1 cellular context compared by ENCODE assay signal in the genomic region with DNA sequence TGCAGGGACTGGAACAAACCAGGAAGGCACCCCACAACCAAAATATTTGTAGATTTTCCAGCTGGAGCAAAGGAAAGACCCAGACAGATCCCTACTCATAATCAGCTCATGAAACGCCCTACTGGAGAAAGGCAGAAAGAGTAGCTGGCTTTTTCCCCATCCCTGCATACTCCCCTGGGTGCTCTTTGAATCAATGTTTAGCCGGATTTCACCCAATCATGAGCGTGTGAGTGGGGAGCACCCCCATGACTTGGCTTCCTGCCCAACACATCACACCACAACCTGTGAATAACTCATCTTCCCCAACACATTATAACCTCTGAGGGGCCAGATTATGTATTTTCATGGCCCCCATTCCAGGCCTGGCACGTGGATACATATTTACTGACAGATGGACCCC.
TF ChIP-seq lines count a peak whose summit lies in the region.

No MANE protein-coding gene starts in this region.

TF ChIP-seq in GM12878, 131 proteins besides CTCF, POLR2A, EP300 and RAD21 (continued from another document):
- TF ChIP-seq IRF3 (IDR thresholded peaks at IDR 0.05) (no peak), NFYA (IDR thresholded peaks at IDR 0.05; ENCODE audit: borderline replicate concordance, low read depth, low read length) (no peak), POLR2AphosphoS5 (IDR thresholded peaks at IDR 0.05; ENCODE audit: low read length) (no peak), NR2C1 (IDR thresholded peaks at IDR 0.05) (no peak), SMC3 (IDR thresholded peaks at IDR 0.05; ENCODE audit: borderline replicate concordance, low read length) (no peak), FOXM1 (IDR thresholded peaks at IDR 0.05; ENCODE audit: low read depth, low read length) (no peak), NFXL1 (IDR thresholded peaks at IDR 0.05; ENCODE audit: borderline replicate concordance) (no peak), MEF2B (IDR thresholded peaks at IDR 0.05; ENCODE audit: partially characterized antibody, poor library complexity, severe bottlenecking) (peak; percentile 66), ETV6 (conservative IDR thresholded peaks at IDR 0.05 in 1 of 2, IDR thresholded peaks at IDR 0.05 in 1 of 2; ENCODE audit: borderline replicate concordance in 1 of 2, low read depth in 1 of 2) (no peak), ZNF384 (IDR thresholded peaks at IDR 0.05; ENCODE audit: borderline replicate concordance, low read depth, low read length) (no peak)
- TF ChIP-seq, protein P1, sequence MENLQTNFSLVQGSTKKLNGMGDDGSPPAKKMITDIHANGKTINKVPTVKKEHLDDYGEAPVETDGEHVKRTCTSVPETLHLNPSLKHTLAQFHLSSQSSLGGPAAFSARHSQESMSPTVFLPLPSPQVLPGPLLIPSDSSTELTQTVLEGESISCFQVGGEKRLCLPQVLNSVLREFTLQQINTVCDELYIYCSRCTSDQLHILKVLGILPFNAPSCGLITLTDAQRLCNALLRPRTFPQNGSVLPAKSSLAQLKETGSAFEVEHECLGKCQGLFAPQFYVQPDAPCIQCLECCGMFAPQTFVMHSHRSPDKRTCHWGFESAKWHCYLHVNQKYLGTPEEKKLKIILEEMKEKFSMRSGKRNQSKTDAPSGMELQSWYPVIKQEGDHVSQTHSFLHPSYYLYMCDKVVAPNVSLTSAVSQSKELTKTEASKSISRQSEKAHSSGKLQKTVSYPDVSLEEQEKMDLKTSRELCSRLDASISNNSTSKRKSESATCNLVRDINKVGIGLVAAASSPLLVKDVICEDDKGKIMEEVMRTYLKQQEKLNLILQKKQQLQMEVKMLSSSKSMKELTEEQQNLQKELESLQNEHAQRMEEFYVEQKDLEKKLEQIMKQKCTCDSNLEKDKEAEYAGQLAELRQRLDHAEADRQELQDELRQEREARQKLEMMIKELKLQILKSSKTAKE (IDR thresholded peaks at IDR 0.05; ENCODE audit: low read depth, poor library complexity, severe bottlenecking), result peak; percentile 23
- TF ChIP-seq, protein P2, sequence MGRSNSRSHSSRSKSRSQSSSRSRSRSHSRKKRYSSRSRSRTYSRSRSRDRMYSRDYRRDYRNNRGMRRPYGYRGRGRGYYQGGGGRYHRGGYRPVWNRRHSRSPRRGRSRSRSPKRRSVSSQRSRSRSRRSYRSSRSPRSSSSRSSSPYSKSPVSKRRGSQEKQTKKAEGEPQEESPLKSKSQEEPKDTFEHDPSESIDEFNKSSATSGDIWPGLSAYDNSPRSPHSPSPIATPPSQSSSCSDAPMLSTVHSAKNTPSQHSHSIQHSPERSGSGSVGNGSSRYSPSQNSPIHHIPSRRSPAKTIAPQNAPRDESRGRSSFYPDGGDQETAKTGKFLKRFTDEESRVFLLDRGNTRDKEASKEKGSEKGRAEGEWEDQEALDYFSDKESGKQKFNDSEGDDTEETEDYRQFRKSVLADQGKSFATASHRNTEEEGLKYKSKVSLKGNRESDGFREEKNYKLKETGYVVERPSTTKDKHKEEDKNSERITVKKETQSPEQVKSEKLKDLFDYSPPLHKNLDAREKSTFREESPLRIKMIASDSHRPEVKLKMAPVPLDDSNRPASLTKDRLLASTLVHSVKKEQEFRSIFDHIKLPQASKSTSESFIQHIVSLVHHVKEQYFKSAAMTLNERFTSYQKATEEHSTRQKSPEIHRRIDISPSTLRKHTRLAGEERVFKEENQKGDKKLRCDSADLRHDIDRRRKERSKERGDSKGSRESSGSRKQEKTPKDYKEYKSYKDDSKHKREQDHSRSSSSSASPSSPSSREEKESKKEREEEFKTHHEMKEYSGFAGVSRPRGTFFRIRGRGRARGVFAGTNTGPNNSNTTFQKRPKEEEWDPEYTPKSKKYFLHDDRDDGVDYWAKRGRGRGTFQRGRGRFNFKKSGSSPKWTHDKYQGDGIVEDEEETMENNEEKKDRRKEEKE (IDR thresholded peaks at IDR 0.05), result no peak
TF ChIP-seq in GM12878: peak in this region for 4.
